ENCODE assay signal across 12 cellular contexts in genomic region chr21:37005548-37006242, GRCh38. TPM values are rescaled to one million over a fixed set of nuclear protein-coding genes. Genes with fewer than 3 reads are reported as not detected.
DNase-seq lines count a peak whose midpoint lies in the region; ATAC-seq, FAIRE-seq and TF ChIP-seq lines count a peak whose summit lies in the region.
"Had no signal": no experiment of that assay in that cellular context is flagged by ENCODE, and none has a peak within 500 bp of the region (broad histone marks: within the 10 kb centered on the region; RNA-seq: fewer than 3 reads in every experiment).

No MANE protein-coding gene starts in this region.

- ATAC-seq in activated CD8-positive, alpha-beta T cell treated with anti-CD3 and anti-CD28 coated beads for 36 hours: no peak
- ATAC-seq in activated CD8-positive, alpha-beta T cell treated with anti-CD3 and anti-CD28 coated beads, Interleukin-2, amount 10 ng/mL, durations not matched to agents 7 days and 5 days: no peak
- ATAC-seq in HepG2: no peak
- ATAC-seq in stimulated activated naive CD8-positive, alpha-beta T cell treated with anti-CD3 and anti-CD28 coated beads, Interleukin-15, amount 100 ng/mL, for 72 hours: no peak

- in situ Hi-C loops in HepG2 (cut with HindIII; ENCODE audit: extremely low pct_ligation_motif_present, low pct_unique_long_range_greater_than_20kb) (no loop called here), ACHN (cut with HindIII; ENCODE audit: low pct_ligation_motif_present, low pct_unique_long_range_greater_than_20kb, low sequenced_read_pairs) (no loop called here)

- no peak for TF ChIP-seq POLR2A in HepG2 (IDR thresholded peaks at IDR 0.05; ENCODE audit: insufficient read depth in 1 of 2, low read depth in 2 of 2, low read length in 2 of 2)

- H3K9ac ChIP-seq in HepG2 (ENCODE audit: insufficient read depth, low read depth, low read length) (no peak overlapping the region), Karpas-422 (ENCODE audit: low read length) (no peak overlapping the region)

- H4K20me1 ChIP-seq in HepG2 (ENCODE audit: insufficient read depth, low read length): no peaks in the 10 kb centered on the region
- no peaks in the 10 kb centered on the region for H4K20me1 ChIP-seq in Karpas-422 (ENCODE audit: insufficient read depth, low read depth, low read length)

- H3K27ac ChIP-seq in dorsolateral prefrontal cortex (no peak overlapping the region), HepG2 (ENCODE audit: extremely low read length, insufficient read depth, low read length) (no peak overlapping the region), Karpas-422 (ENCODE audit: low read length) (no peak overlapping the region)
- H3K27ac ChIP-seq: thyroid gland had no signal

- H3K4me1 ChIP-seq in HepG2 (ENCODE audit: insufficient read depth, low read length): peaks cover 40% of the 10 kb centered on the region
- H3K4me1 ChIP-seq in Karpas-422 (ENCODE audit: low read length): peaks cover 12% of the 10 kb centered on the region
- H3K4me1 ChIP-seq: A549 had no signal

- H3K27me3 Mint-ChIP-seq in activated CD8-positive, alpha-beta T cell treated with anti-CD3 and anti-CD28 coated beads for 36 hours: peaks cover 27% of the 10 kb centered on the region
- peaks cover 25% of the 10 kb centered on the region for H3K27me3 Mint-ChIP-seq in activated CD8-positive, alpha-beta T cell treated with anti-CD3 and anti-CD28 coated beads, Interleukin-2, amount 10 ng/mL, durations not matched to agents 7 days and 5 days (ENCODE audit: low read depth)
- peaks cover 40% of the 10 kb centered on the region for H3K27me3 Mint-ChIP-seq in stimulated activated naive CD8-positive, alpha-beta T cell treated with anti-CD3 and anti-CD28 coated beads, Interleukin-15, amount 100 ng/mL, for 72 hours

- 92% methylated on average over 58 of the region's 58 CpGs for WGBS in HepG2 (ENCODE audit: low lambda C conversion rate)

- peak overlapping the region; percentile 36 for H3K4me3 Mint-ChIP-seq in activated CD8-positive, alpha-beta T cell treated with anti-CD3 and anti-CD28 coated beads for 36 hours
- no peak overlapping the region for H3K4me3 Mint-ChIP-seq in activated CD8-positive, alpha-beta T cell treated with anti-CD3 and anti-CD28 coated beads, Interleukin-2, amount 10 ng/mL, durations not matched to agents 7 days and 5 days
- H3K4me3 Mint-ChIP-seq in stimulated activated naive CD8-positive, alpha-beta T cell treated with anti-CD3 and anti-CD28 coated beads, Interleukin-15, amount 100 ng/mL, for 72 hours: peak overlapping the region; percentile 61 to 84

- FAIRE-seq in HepG2 (lab: Jason Lieb, UNC): no peak
- FAIRE-seq: A549 had no signal

- peaks cover 15% of the 10 kb centered on the region for H3K4me1 Mint-ChIP-seq in activated CD8-positive, alpha-beta T cell treated with anti-CD3 and anti-CD28 coated beads for 36 hours (ENCODE audit: low read depth)
- H3K4me1 Mint-ChIP-seq in activated CD8-positive, alpha-beta T cell treated with anti-CD3 and anti-CD28 coated beads, Interleukin-2, amount 10 ng/mL, durations not matched to agents 7 days and 5 days (ENCODE audit: low read depth): peaks cover 26% of the 10 kb centered on the region
- peaks cover 26% of the 10 kb centered on the region for H3K4me1 Mint-ChIP-seq in stimulated activated naive CD8-positive, alpha-beta T cell treated with anti-CD3 and anti-CD28 coated beads, Interleukin-15, amount 100 ng/mL, for 72 hours

- H3K9me3 Mint-ChIP-seq in activated CD8-positive, alpha-beta T cell treated with anti-CD3 and anti-CD28 coated beads for 36 hours: no peaks in the 10 kb centered on the region
- no peaks in the 10 kb centered on the region for H3K9me3 Mint-ChIP-seq in activated CD8-positive, alpha-beta T cell treated with anti-CD3 and anti-CD28 coated beads, Interleukin-2, amount 10 ng/mL, durations not matched to agents 7 days and 5 days (ENCODE audit: insufficient read depth)
- H3K9me3 Mint-ChIP-seq in stimulated activated naive CD8-positive, alpha-beta T cell treated with anti-CD3 and anti-CD28 coated beads, Interleukin-15, amount 100 ng/mL, for 72 hours: no peaks in the 10 kb centered on the region

- peak overlapping the region in 37 of 59 donors; percentile 12 to 61 (median 48) for H3K4me3 ChIP-seq in dorsolateral prefrontal cortex
- peak overlapping the region in 1 of 3 experiments; percentile 72; a peak in 1 of 6 replicates for H3K4me3 ChIP-seq in HepG2 (replicated peaks in 1 of 3; ENCODE audit: insufficient read depth in 1 of 3, low read depth in 2 of 3, low read length in 3 of 3)
- H3K4me3 ChIP-seq in Karpas-422 (ENCODE audit: low read length): no peak overlapping the region

- H3K4me2 ChIP-seq in HepG2 (ENCODE audit: low read depth, low read length): no peak overlapping the region
- H3K4me2 ChIP-seq in Karpas-422 (ENCODE audit: low read depth, low read length, poor library complexity, severe bottlenecking): no peak overlapping the region

- no peaks in the 10 kb centered on the region for H3K9me2 ChIP-seq in Karpas-422 (replicated peaks; ENCODE audit: insufficient read depth, low read length)

- no peaks in the 10 kb centered on the region for H3K36me3 ChIP-seq in HepG2 (replicated peaks in 1 of 2; ENCODE audit: control insufficient read depth in 1 of 2, insufficient read depth in 2 of 2, low read length in 2 of 2)
- no peaks in the 10 kb centered on the region for H3K36me3 ChIP-seq in Karpas-422 (ENCODE audit: insufficient read depth, low read length)
- H3K36me3 ChIP-seq: thyroid gland had no signal

- H3K79me2 ChIP-seq in HepG2 (ENCODE audit: insufficient read depth, low read length) (no peaks in the 10 kb centered on the region), Karpas-422 (ENCODE audit: low read length) (no peaks in the 10 kb centered on the region)

- H3K27me3 ChIP-seq in dorsolateral prefrontal cortex (peaks cover 0 to 52% (median 38%) of the 10 kb centered on the region in 45 donors), HepG2 (ENCODE audit: control insufficient read depth in 1 of 2, insufficient read depth in 2 of 2, low read length in 2 of 2) (peaks cover 0 to 4% of the 10 kb centered on the region in 2 experiments; a peak in 1 of 5 replicates), Karpas-422 (ENCODE audit: low read length) (no peaks in the 10 kb centered on the region)
- H3K27me3 ChIP-seq: thyroid gland had no signal

- H2AFZ ChIP-seq in HepG2 (ENCODE audit: low read length): no peak overlapping the region
- H2AFZ ChIP-seq in Karpas-422 (ENCODE audit: low read length): no peak overlapping the region

- no peaks in the 10 kb centered on the region for H3K9me3 ChIP-seq in HepG2 (ENCODE audit: low read length)
- no peaks in the 10 kb centered on the region for H3K9me3 ChIP-seq in Karpas-422 (ENCODE audit: low read length)
- H3K9me3 ChIP-seq: A549, thyroid gland had no signal

- intact Hi-C loops in activated CD8-positive, alpha-beta T cell treated with anti-CD3 and anti-CD28 coated beads for 36 hours (cut with micrococcal nuclease): no loop called here
- intact Hi-C loops in dorsolateral prefrontal cortex (cut with DNase I) (loop anchor here in 1 of 2 donors (5.0 kb wide), 1 partner anchor 67 kb away; the partner anchor contains the start of genes PIGP and TTC3), HepG2 (cut with micrococcal nuclease; ENCODE audit: unreplicated experiment) (no loop called here)

- BruUV-seq in HepG2 (replicated peaks; lab: Mats Ljungman, UMichigan): no TSS peak

- no peak for TF ChIP-seq RAD21 in HepG2 (CRISPR knock-in tag; IDR thresholded peaks at IDR 0.05)

- DNase-seq in activated CD8-positive, alpha-beta T cell treated with anti-CD3 and anti-CD28 coated beads for 36 hours: no peak
- no peak for DNase-seq in activated CD8-positive, alpha-beta T cell treated with anti-CD3 and anti-CD28 coated beads, Interleukin-2, amount 10 ng/mL, durations not matched to agents 7 days and 5 days
- DNase-seq in dorsolateral prefrontal cortex (no peak), HepG2 (ENCODE audit: low spot score) (no peak), NCI-H1092 (lab: John Stamatoyannopoulos, UW) (no peak), ACHN (no peak), Karpas-422 (no peak)
- no peak for DNase-seq in stimulated activated naive CD8-positive, alpha-beta T cell treated with anti-CD3 and anti-CD28 coated beads, Interleukin-15, amount 100 ng/mL, for 72 hours
- DNase-seq: left cardiac atrium, OCI-M1, thyroid gland had no signal

- no peak for TF ChIP-seq EP300 in HepG2 (IDR thresholded peaks at IDR 0.05; ENCODE audit: low read depth in 2 of 2, low read length in 2 of 2)
- TF ChIP-seq EP300 in HepG2 (CRISPR knock-in tag; IDR thresholded peaks at IDR 0.05; ENCODE audit: borderline replicate concordance): no peak

- no peaks in the 10 kb centered on the region for H3K36me3 Mint-ChIP-seq in activated CD8-positive, alpha-beta T cell treated with anti-CD3 and anti-CD28 coated beads for 36 hours (ENCODE audit: low read depth)
- no peaks in the 10 kb centered on the region for H3K36me3 Mint-ChIP-seq in activated CD8-positive, alpha-beta T cell treated with anti-CD3 and anti-CD28 coated beads, Interleukin-2, amount 10 ng/mL, durations not matched to agents 7 days and 5 days (ENCODE audit: low read depth)

- CTCF ChIA-PET in activated CD8-positive, alpha-beta T cell treated with anti-CD3 and anti-CD28 coated beads for 36 hours (lab: Charles Lee): no interaction called here
- CTCF ChIA-PET in activated CD8-positive, alpha-beta T cell treated with anti-CD3 and anti-CD28 coated beads, Interleukin-2, amount 10 ng/mL, durations not matched to agents 7 days and 5 days (lab: Charles Lee): interaction anchor here (1.1 kb wide), 1 partner anchor 375 kb away, joined by 3 read pairs; no protein-coding TSS in a partner anchor
- CTCF ChIA-PET in HepG2 (lab: Yijun Ruan, JAX; ENCODE audit: low intra/inter-chr PET ratio, low total read pairs): no interaction called here

- H3K27ac Mint-ChIP-seq in activated CD8-positive, alpha-beta T cell treated with anti-CD3 and anti-CD28 coated beads for 36 hours: no peak overlapping the region
- H3K27ac Mint-ChIP-seq in activated CD8-positive, alpha-beta T cell treated with anti-CD3 and anti-CD28 coated beads, Interleukin-2, amount 10 ng/mL, durations not matched to agents 7 days and 5 days: no peak overlapping the region
- no peak overlapping the region for H3K27ac Mint-ChIP-seq in stimulated activated naive CD8-positive, alpha-beta T cell treated with anti-CD3 and anti-CD28 coated beads, Interleukin-15, amount 100 ng/mL, for 72 hours

- POLR2A ChIA-PET in activated CD8-positive, alpha-beta T cell treated with anti-CD3 and anti-CD28 coated beads for 36 hours (lab: Charles Lee): interaction anchor here (0.5 kb wide), 1 partner anchor 90 kb away, joined by 3 read pairs; no protein-coding TSS in a partner anchor
- POLR2A ChIA-PET in activated CD8-positive, alpha-beta T cell treated with anti-CD3 and anti-CD28 coated beads, Interleukin-2, amount 10 ng/mL, durations not matched to agents 7 days and 5 days (lab: Charles Lee): no interaction called here
- POLR2A ChIA-PET in HepG2 (lab: Yijun Ruan, JAX): no interaction called here

- no peak for TF ChIP-seq CTCF in activated CD8-positive, alpha-beta T cell treated with anti-CD3 and anti-CD28 coated beads for 36 hours (IDR thresholded peaks at IDR 0.05)
- no peak for TF ChIP-seq CTCF in dorsolateral prefrontal cortex (IDR thresholded peaks at IDR 0.05 in 54 of 56, conservative IDR thresholded peaks at IDR 0.05 in 2 of 56; ENCODE audit: low read depth in 1 of 56, partially characterized antibody in 56 of 56)
- TF ChIP-seq CTCF in HepG2 (CRISPR knock-in tag; IDR thresholded peaks at IDR 0.05): no peak

RNA-seq across cellular contexts. Expression of gene RIPPLY3, which starts 0.8 kb away (rescaled TPM):
- not detected for total RNA-seq in activated CD8-positive, alpha-beta T cell treated with anti-CD3 and anti-CD28 coated beads for 36 hours
- under 1 TPM in 1 of 2 experiments, not detected in 1; 0.10 TPM for total RNA-seq in activated CD8-positive, alpha-beta T cell treated with anti-CD3 and anti-CD28 coated beads, Interleukin-2, amount 10 ng/mL, durations not matched to agents 7 days and 5 days
- total RNA-seq in dorsolateral prefrontal cortex (under 1 TPM in 5 of 120 experiments, not detected in 115; 0.24 to 0.38 (median 0.25) TPM), HepG2 (2016; rRNA removed; fragmentation: Illumina TruSeq; extraction: Trizol) (0.09 and 0.13 TPM in 2 replicates)
- total RNA-seq in HepG2 (2016; cell fraction: cytosol; rRNA removed; fragmentation: Illumina TruSeq; extraction: Trizol; ENCODE audit: low read depth): not detected in 2 replicates
- 0.19 and 0.26 TPM in 2 replicates for total RNA-seq in HepG2 (2016; cell fraction: insoluble cytoplasmic fraction; rRNA removed; fragmentation: Illumina TruSeq; extraction: Trizol)
- total RNA-seq in HepG2 (2016; cell fraction: membrane; rRNA removed; fragmentation: Illumina TruSeq; extraction: Trizol): 0.40 and 0.45 TPM in 2 replicates
- not detected in 2 replicates for total RNA-seq in HepG2 (2016; cell fraction: nucleus; rRNA removed; fragmentation: Illumina TruSeq; extraction: Trizol)
- polyA plus RNA-seq in HepG2 (2011; rRNA removed): 2.1 and 2.9 TPM in 2 replicates
- 1.8 and 2.0 TPM in 2 replicates for polyA plus RNA-seq in HepG2 (2011; cell fraction: cytosol; rRNA removed)
- 0.63 and 1.2 TPM in 2 replicates for polyA plus RNA-seq in HepG2 (2011; cell fraction: nucleus; rRNA removed)
- 0.72 and 1.4 TPM in 2 replicates for polyA plus RNA-seq in HepG2 (2012)
- polyA plus RNA-seq in HepG2 (2016; cell fraction: cytosol; fragmentation: Illumina TruSeq; extraction: Trizol; ENCODE audit: low read depth): 0.24 and 0.29 TPM in 2 replicates
- 0.47 TPM in 2 replicates for polyA plus RNA-seq in HepG2 (2016; cell fraction: insoluble cytoplasmic fraction; fragmentation: Illumina TruSeq; extraction: Trizol; ENCODE audit: low read depth)
- polyA plus RNA-seq in HepG2 (2016; cell fraction: membrane; fragmentation: Illumina TruSeq; extraction: Trizol; ENCODE audit: low read depth): 0.42 and 0.52 TPM in 2 replicates
- polyA plus RNA-seq in HepG2 (2016; cell fraction: nucleus; fragmentation: Illumina TruSeq; extraction: Trizol; ENCODE audit: insufficient read depth, low read depth): 0.42 TPM in 1 of 2 replicates, not detected in the other
- polyA minus RNA-seq in HepG2 (2011; rRNA and poly(A)+ RNA removed; ENCODE audit: low replicate concordance): 2.2 TPM in 1 of 2 replicates, not detected in the other
- 0.59 and 0.62 TPM in 2 replicates for polyA minus RNA-seq in HepG2 (2011; cell fraction: cytosol; rRNA and poly(A)+ RNA removed)
- polyA minus RNA-seq in HepG2 (2011; cell fraction: nucleus; rRNA and poly(A)+ RNA removed): 0.39 and 0.50 TPM in 2 replicates
- not detected in 2 replicates for total RNA-seq in Karpas-422 (2014; rRNA removed; shearing (Covaris generic); ENCODE audit: low replicate concordance)
- total RNA-seq: left cardiac atrium, thyroid gland had no signal

RNA-seq across cellular contexts. Expression of gene HLCS, which starts 39.2 kb away (rescaled TPM):
- total RNA-seq in activated CD8-positive, alpha-beta T cell treated with anti-CD3 and anti-CD28 coated beads for 36 hours: 10 to 100 TPM; 12.5 to 15.5 TPM
- total RNA-seq in activated CD8-positive, alpha-beta T cell treated with anti-CD3 and anti-CD28 coated beads, Interleukin-2, amount 10 ng/mL, durations not matched to agents 7 days and 5 days: 10 to 100 TPM; 15.5 to 16.8 TPM
- total RNA-seq in dorsolateral prefrontal cortex (10 to 100 TPM; 18.7 to 38.4 (median 25.9) TPM), HepG2 (2016; rRNA removed; fragmentation: Illumina TruSeq; extraction: Trizol) (11.7 and 12.3 TPM in 2 replicates)
- 1.5 and 2.2 TPM in 2 replicates for total RNA-seq in HepG2 (2016; cell fraction: cytosol; rRNA removed; fragmentation: Illumina TruSeq; extraction: Trizol; ENCODE audit: low read depth)
- total RNA-seq in HepG2 (2016; cell fraction: insoluble cytoplasmic fraction; rRNA removed; fragmentation: Illumina TruSeq; extraction: Trizol): 10.3 and 11.9 TPM in 2 replicates
- 4.5 and 4.8 TPM in 2 replicates for total RNA-seq in HepG2 (2016; cell fraction: membrane; rRNA removed; fragmentation: Illumina TruSeq; extraction: Trizol)
- 14.0 and 14.6 TPM in 2 replicates for total RNA-seq in HepG2 (2016; cell fraction: nucleus; rRNA removed; fragmentation: Illumina TruSeq; extraction: Trizol)
- 7.9 and 8.5 TPM in 2 replicates for polyA plus RNA-seq in HepG2 (2011; rRNA removed)
- 6.1 and 8.3 TPM in 2 replicates for polyA plus RNA-seq in HepG2 (2011; cell fraction: cytosol; rRNA removed)
- 12.9 and 14.6 TPM in 2 replicates for polyA plus RNA-seq in HepG2 (2011; cell fraction: nucleus; rRNA removed)
- 6.0 and 7.1 TPM in 2 replicates for polyA plus RNA-seq in HepG2 (2012)
- polyA plus RNA-seq in HepG2 (2016; cell fraction: cytosol; fragmentation: Illumina TruSeq; extraction: Trizol; ENCODE audit: low read depth): 0.45 and 0.71 TPM in 2 replicates
- polyA plus RNA-seq in HepG2 (2016; cell fraction: insoluble cytoplasmic fraction; fragmentation: Illumina TruSeq; extraction: Trizol; ENCODE audit: low read depth): 6.7 and 7.3 TPM in 2 replicates
- 1.6 and 1.7 TPM in 2 replicates for polyA plus RNA-seq in HepG2 (2016; cell fraction: membrane; fragmentation: Illumina TruSeq; extraction: Trizol; ENCODE audit: low read depth)
- polyA plus RNA-seq in HepG2 (2016; cell fraction: nucleus; fragmentation: Illumina TruSeq; extraction: Trizol; ENCODE audit: insufficient read depth, low read depth): 8.3 and 8.6 TPM in 2 replicates
- 14.5 and 27.4 TPM in 2 replicates for polyA minus RNA-seq in HepG2 (2011; rRNA and poly(A)+ RNA removed; ENCODE audit: low replicate concordance)
- 9.3 and 9.7 TPM in 2 replicates for polyA minus RNA-seq in HepG2 (2011; cell fraction: cytosol; rRNA and poly(A)+ RNA removed)
- polyA minus RNA-seq in HepG2 (2011; cell fraction: nucleus; rRNA and poly(A)+ RNA removed): 32.3 and 32.4 TPM in 2 replicates
- total RNA-seq in Karpas-422 (2014; rRNA removed; shearing (Covaris generic); ENCODE audit: low replicate concordance): 36.2 and 55.9 TPM in 2 replicates
